ENCODE assay signal across 8 cellular contexts in genomic region chr4:37675587-37676290, GRCh38. TPM values are rescaled to one million over a fixed set of nuclear protein-coding genes. Genes with fewer than 3 reads are reported as not detected.
DNase-seq lines count a peak whose midpoint lies in the region; ATAC-seq and TF ChIP-seq lines count a peak whose summit lies in the region.

No MANE protein-coding gene starts in this region.

- peaks cover 35% of the 10 kb centered on the region for H3K4me1 ChIP-seq in MM.1S (ENCODE audit: low read length)

- no peak overlapping the region for H3K9ac ChIP-seq in MM.1S (ENCODE audit: low read length)

- no peak for TF ChIP-seq CTCF in MM.1S (IDR thresholded peaks at IDR 0.05; ENCODE audit: low read length)

- DNase-seq in MM.1S (peak; percentile 91), left lobe of liver (ENCODE audit: low spot score) (peak; percentile 74), NCI-H2081 (lab: John Stamatoyannopoulos, UW) (no peak), SW480 (ENCODE audit: low spot score) (no peak), NCI-H526 treated with DMSO at 0.1 percent for 48 hours (lab: John Stamatoyannopoulos, UW) (no peak)
- DNase-seq in central memory CD4-positive, alpha-beta T cell = no peak

- H3K4me2 ChIP-seq in MM.1S (ENCODE audit: low read depth, low read length) = peak overlapping the region; percentile 56

- peaks cover 88% of the 10 kb centered on the region for H3K79me2 ChIP-seq in MM.1S (ENCODE audit: low read length)

- H3K36me3 ChIP-seq in MM.1S (replicated peaks; ENCODE audit: insufficient read depth, low read length) = no peaks in the 10 kb centered on the region

- H3K4me3 ChIP-seq in MM.1S (ENCODE audit: low read length) = peak overlapping the region; percentile 11; the same call in 1 of the 2 replicates

- no peaks in the 10 kb centered on the region for H3K27me3 ChIP-seq in MM.1S (replicated peaks; ENCODE audit: insufficient read depth, low read length)

- H4K20me1 ChIP-seq in MM.1S (ENCODE audit: insufficient read depth, low read length) = no peaks in the 10 kb centered on the region

- peaks cover 20% of the 10 kb centered on the region for H3F3A ChIP-seq in MM.1S (ENCODE audit: insufficient read depth, low read length)

- H3K9me3 ChIP-seq in MM.1S (replicated peaks; ENCODE audit: insufficient read depth, low read length) = no peaks in the 10 kb centered on the region

- H2AFZ ChIP-seq in MM.1S (ENCODE audit: low read length) = no peak overlapping the region

- ATAC-seq in GM18519 (IDR thresholded peaks at IDR 0.05; ENCODE audit: low FRiP score, unreplicated experiment) (peak; percentile 93), GM21737 (IDR thresholded peaks at IDR 0.05; ENCODE audit: unreplicated experiment) (peak; percentile 94), left lobe of liver (peak; percentile 96)

- peak overlapping the region; percentile 76 for H3K27ac ChIP-seq in MM.1S (ENCODE audit: low read length)

- H3K9me2 ChIP-seq in MM.1S (replicated peaks; ENCODE audit: insufficient read depth, low read length) = no peaks in the 10 kb centered on the region

RNA-seq across cellular contexts. Expression of gene RELL1, which starts 10.4 kb away (rescaled TPM):
- 3.9 TPM for total RNA-seq in left lobe of liver

Comparison
In these comparisons a context has a peak if more than half of its experiments do, and no peak if none do; other contexts are left out.
1. DNase-seq: peak in MM.1S (single experiment) and left lobe of liver (single experiment); none in central memory CD4-positive, alpha-beta T cell (single experiment), NCI-H2081 (0 of 2), SW480 (single experiment) and NCI-H526 treated with DMSO at 0.1 percent for 48 hours (single experiment).
2. Peak in every context shown above with its lines, with median percentiles within 50 percentile points of each other: ATAC-seq.